In the genomic region with DNA sequence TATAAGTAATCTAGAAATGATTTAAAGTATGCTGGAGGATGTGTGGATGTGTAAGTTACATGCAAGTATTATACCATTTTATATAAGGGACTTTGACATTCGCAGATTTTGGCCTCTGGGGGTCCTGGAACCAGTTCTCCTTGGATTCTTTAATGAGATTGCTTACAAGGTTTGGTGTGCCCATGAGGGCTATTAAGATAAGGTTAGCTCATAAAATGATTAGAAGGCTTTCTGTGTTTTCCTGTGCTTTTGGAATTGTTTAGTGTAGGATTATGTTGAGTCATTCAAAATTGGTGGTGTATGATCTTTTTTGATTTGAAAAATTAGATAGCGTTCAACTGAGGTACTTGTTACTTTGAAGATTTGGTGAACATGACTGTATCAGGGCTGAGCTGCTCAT, we compare ENCODE assay signal across 18 cellular contexts. TPM values are rescaled to one million over a fixed set of nuclear protein-coding genes. Genes with fewer than 3 reads are reported as not detected.
DNase-seq lines count a peak whose midpoint lies in the region; ATAC-seq, FAIRE-seq and TF ChIP-seq lines count a peak whose summit lies in the region.
"Had no signal": no experiment of that assay in that cellular context is flagged by ENCODE, and none has a peak within 500 bp of the region (broad histone marks: within the 10 kb centered on the region; RNA-seq: fewer than 3 reads in every experiment).

No MANE protein-coding gene starts in this region.

- H3K79me2 ChIP-seq in HepG2 (ENCODE audit: insufficient read depth, low read length), result peaks cover 98% of the 10 kb centered on the region

- no peaks in the 10 kb centered on the region for H3K27me3 Mint-ChIP-seq in endothelial cell (ENCODE audit: unreplicated experiment)

- no peak for DNase-seq in HepG2 (ENCODE audit: low spot score)
- DNase-seq in right lobe of liver, result no peak
- DNase-seq in SK-N-MC (ENCODE audit: low read depth, low spot score), result no peak
- no peak for DNase-seq in endothelial cell (ENCODE audit: low spot score)
- no peak for DNase-seq in transverse colon
- DNase-seq in NCI-H2227 (lab: John Stamatoyannopoulos, UW; ENCODE audit: unreplicated experiment), result no peak
- DNase-seq in NCI-H2196 treated with DMSO at 0.1 percent for 48 hours (lab: John Stamatoyannopoulos, UW; ENCODE audit: unreplicated experiment), result no peak
- no peak for DNase-seq in EL
- DNase-seq: activated CD4-positive, alpha-beta T cell treated with anti-CD3 and anti-CD28 coated beads for 48 hours; activated gamma-delta T cell treated with Interleukin-2 at 50 U/mL for 16 hours; head of caudate nucleus; NCI-H1105; NCI-H345; PC-9; stimulated activated CD4-positive, alpha-beta T cell treated with anti-CD3 and anti-CD28 coated beads, Interleukin-1b, Interleukin-23, amount 100 ng/mL, for 48 hours; SW 1271 had no signal

- H3K9me3 ChIP-seq in HepG2 (ENCODE audit: low read length), result no peaks in the 10 kb centered on the region
- no peaks in the 10 kb centered on the region for H3K9me3 ChIP-seq in right lobe of liver
- H3K9me3 ChIP-seq in SK-N-MC (ENCODE audit: low read depth, low read length), result 0 out of 2 replicates have a peak, but pooled peaks cover 14% of the 10 kb centered on the region
- no peaks in the 10 kb centered on the region for H3K9me3 ChIP-seq in transverse colon

- WGBS in HepG2 (ENCODE audit: low lambda C conversion rate), result 90% methylated on average over 2 of the region's 2 CpGs
- 91% methylated on average over 2 of the region's 2 CpGs for WGBS in right lobe of liver (ENCODE audit: insufficient coverage, low coverage, low lambda C conversion rate, missing lambda C conversion rate)
- 42 to 52% methylated on average over 2 of the region's 2 CpGs for WGBS in transverse colon (ENCODE audit: low coverage in 1 of 2), 2 donors

- in situ Hi-C loops in HepG2 (cut with HindIII; ENCODE audit: extremely low pct_ligation_motif_present, low pct_unique_long_range_greater_than_20kb) (no loop called here), transverse colon (cut with MboI; ENCODE audit: low pct_ligation_motif_present in 1 of 4, low pct_unique_long_range_greater_than_20kb in 1 of 4, low sequenced_read_pairs in 3 of 4) (loop anchor here in 1 of 4 donors (25.0 kb wide), 1 partner anchor 673 kb away; a partner anchor contains a TSS)

- no peak overlapping the region for H3K4me3 Mint-ChIP-seq in endothelial cell (ENCODE audit: unreplicated experiment)

- no peaks in the 10 kb centered on the region for H3K9me3 Mint-ChIP-seq in endothelial cell (ENCODE audit: unreplicated experiment)

- H3K27me3 ChIP-seq in HepG2 (ENCODE audit: control insufficient read depth in 1 of 2, insufficient read depth in 2 of 2, low read length in 2 of 2), result no peaks in the 10 kb centered on the region; a peak in 1 of 5 replicates
- no peaks in the 10 kb centered on the region for H3K27me3 ChIP-seq in right lobe of liver
- H3K27me3 ChIP-seq in transverse colon, result no peaks in the 10 kb centered on the region
- H3K27me3 ChIP-seq: cardiac muscle cell had no signal

- POLR2A ChIA-PET in HepG2 (lab: Yijun Ruan, JAX), result no interaction called here

- H3K4me3 ChIP-seq in HepG2 (replicated peaks in 1 of 3; ENCODE audit: insufficient read depth in 1 of 3, low read depth in 2 of 3, low read length in 3 of 3) (no peak overlapping the region), right lobe of liver (no peak overlapping the region), SK-N-MC (no peak overlapping the region; the same call in 1 of the 2 replicates), transverse colon (no peak overlapping the region)
- H3K4me3 ChIP-seq: cardiac muscle cell, PC-9 had no signal

- H4K20me1 ChIP-seq in HepG2 (ENCODE audit: insufficient read depth, low read length), result peaks cover 2% of the 10 kb centered on the region; the same call in 1 of the 2 replicates

- H3K36me3 ChIP-seq in HepG2 (replicated peaks in 1 of 2; ENCODE audit: control insufficient read depth in 1 of 2, insufficient read depth in 2 of 2, low read length in 2 of 2) (no peaks in the 10 kb centered on the region), right lobe of liver (no peaks in the 10 kb centered on the region), SK-N-MC (ENCODE audit: insufficient read depth, low read length) (peaks cover 14% of the 10 kb centered on the region; the same call in 1 of the 2 replicates), transverse colon (no peaks in the 10 kb centered on the region)

- CTCF ChIA-PET in HepG2 (lab: Yijun Ruan, JAX; ENCODE audit: low intra/inter-chr PET ratio, low total read pairs), result no interaction called here

- H3K4me1 Mint-ChIP-seq in endothelial cell (ENCODE audit: unreplicated experiment), result peaks cover 35% of the 10 kb centered on the region

- peak overlapping the region; percentile 65 for H3K27ac Mint-ChIP-seq in endothelial cell (ENCODE audit: unreplicated experiment)

- TF ChIP-seq EP300 in HepG2 (IDR thresholded peaks at IDR 0.05; ENCODE audit: low read depth in 2 of 2, low read length in 2 of 2) (no peak), HepG2 (CRISPR knock-in tag; IDR thresholded peaks at IDR 0.05; ENCODE audit: borderline replicate concordance) (no peak), transverse colon (IDR thresholded peaks at IDR 0.05; ENCODE audit: low read depth) (no peak)

- peaks cover 3% of the 10 kb centered on the region for H3K36me3 Mint-ChIP-seq in endothelial cell (ENCODE audit: low read depth, unreplicated experiment)

- TF ChIP-seq RAD21 in HepG2 (CRISPR knock-in tag; IDR thresholded peaks at IDR 0.05), result no peak

- TF ChIP-seq POLR2A in HepG2 (IDR thresholded peaks at IDR 0.05; ENCODE audit: insufficient read depth in 1 of 2, low read depth in 2 of 2, low read length in 2 of 2) (no peak), right lobe of liver (IDR thresholded peaks at IDR 0.05) (no peak), transverse colon (IDR thresholded peaks at IDR 0.05) (no peak)

- TF ChIP-seq CTCF in HepG2 (CRISPR knock-in tag; IDR thresholded peaks at IDR 0.05) (no peak), right lobe of liver (IDR thresholded peaks at IDR 0.05) (no peak), endothelial cell (IDR thresholded peaks at IDR 0.05; ENCODE audit: unreplicated experiment) (no peak), transverse colon (IDR thresholded peaks at IDR 0.05) (no peak)

- H3K27ac ChIP-seq in HepG2 (ENCODE audit: extremely low read length, insufficient read depth, low read length), result no peak overlapping the region
- H3K27ac ChIP-seq in right lobe of liver, result no peak overlapping the region
- peak overlapping the region; percentile 38; the same call in 1 of the 2 replicates for H3K27ac ChIP-seq in SK-N-MC
- peak overlapping the region in 3 of 4 donors; percentile 37 to 48 (median 41) for H3K27ac ChIP-seq in transverse colon
- H3K27ac ChIP-seq: cardiac muscle cell, PC-9 had no signal

- no peak for ATAC-seq in HepG2
- ATAC-seq in right lobe of liver, result no peak

- intact Hi-C loops in HepG2 (cut with micrococcal nuclease; ENCODE audit: unreplicated experiment) (no loop called here), right lobe of liver (cut with DNase I) (no loop called here), transverse colon (cut with DNase I; ENCODE audit: low total_unique reads) (loop anchor here (10.0 kb wide), 1 partner anchor 1351 kb away; a partner anchor contains a TSS)

- no peak overlapping the region for H2AFZ ChIP-seq in HepG2 (ENCODE audit: low read length)
- H2AFZ ChIP-seq: PC-9 had no signal

- FAIRE-seq in HepG2 (lab: Jason Lieb, UNC), result no peak
- FAIRE-seq: GM12892 had no signal

- no TSS peak for BruUV-seq in HepG2 (replicated peaks; lab: Mats Ljungman, UMichigan)

- H3K4me1 ChIP-seq in HepG2 (ENCODE audit: insufficient read depth, low read length) (peaks cover 48% of the 10 kb centered on the region), right lobe of liver (peaks cover 0 to 31% (median 2%) of the 10 kb centered on the region in 4 donors), transverse colon (peaks cover 14 to 89% (median 54%) of the 10 kb centered on the region in 4 donors)

- no peak overlapping the region for H3K9ac ChIP-seq in HepG2 (ENCODE audit: insufficient read depth, low read depth, low read length)
- no peak overlapping the region for H3K9ac ChIP-seq in SK-N-MC (ENCODE audit: insufficient read length)

- H3K4me2 ChIP-seq in HepG2 (ENCODE audit: low read depth, low read length), result no peak overlapping the region
- H3K4me2 ChIP-seq: PC-9 had no signal

TF ChIP-seq in HepG2, 621 proteins besides CTCF, POLR2A, EP300 and RAD21:
- TF ChIP-seq NFE2L2 (IDR thresholded peaks at IDR 0.05; ENCODE audit: low read length), result 0 out of 2 replicates have a peak, but pooled peaks have one; percentile 18
- TF ChIP-seq ZMAT3 (CRISPR knock-in tag; conservative IDR thresholded peaks at IDR 0.05), result no peak
- no peak for TF ChIP-seq ZFP1 (CRISPR knock-in tag; IDR thresholded peaks at IDR 0.05)
TF ChIP-seq in HepG2: peak in this region for 1.

RNA-seq across cellular contexts. Expression of a gene that starts 5.6 kb away (rescaled TPM):
- total RNA-seq in HepG2 (2016; rRNA removed; fragmentation: Illumina TruSeq; extraction: Trizol) (26.3 and 34.5 TPM in 2 replicates), right lobe of liver (10 to 100 TPM; 14.7 to 22.7 (median 18.7) TPM), endothelial cell (ENCODE audit: unreplicated experiment) (38.0 TPM), transverse colon (100 to 1,000 TPM in 1 of 4 donors, 10 to 100 TPM in 3; 37.4 to 107 (median 69.2) TPM)
- 13.2 and 14.9 TPM in 2 replicates for total RNA-seq in HepG2 (2016; cell fraction: cytosol; rRNA removed; fragmentation: Illumina TruSeq; extraction: Trizol; ENCODE audit: low read depth)
- 26.0 and 33.3 TPM in 2 replicates for total RNA-seq in HepG2 (2016; cell fraction: insoluble cytoplasmic fraction; rRNA removed; fragmentation: Illumina TruSeq; extraction: Trizol)
- total RNA-seq in HepG2 (2016; cell fraction: membrane; rRNA removed; fragmentation: Illumina TruSeq; extraction: Trizol), result 22.1 and 27.5 TPM in 2 replicates
- 43.3 and 47.3 TPM in 2 replicates for total RNA-seq in HepG2 (2016; cell fraction: nucleus; rRNA removed; fragmentation: Illumina TruSeq; extraction: Trizol)
- polyA plus RNA-seq in HepG2 (2011; rRNA removed), result 9.5 and 12.4 TPM in 2 replicates
- 4.4 and 7.8 TPM in 2 replicates for polyA plus RNA-seq in HepG2 (2011; cell fraction: cytosol; rRNA removed)
- 6.4 and 8.8 TPM in 2 replicates for polyA plus RNA-seq in HepG2 (2011; cell fraction: nucleus; rRNA removed)
- 18.5 and 21.8 TPM in 2 replicates for polyA plus RNA-seq in HepG2 (2012)
- 2.3 and 2.6 TPM in 2 replicates for polyA plus RNA-seq in HepG2 (2016; cell fraction: cytosol; fragmentation: Illumina TruSeq; extraction: Trizol; ENCODE audit: low read depth)
- 22.3 and 24.0 TPM in 2 replicates for polyA plus RNA-seq in HepG2 (2016; cell fraction: insoluble cytoplasmic fraction; fragmentation: Illumina TruSeq; extraction: Trizol; ENCODE audit: low read depth)
- polyA plus RNA-seq in HepG2 (2016; cell fraction: membrane; fragmentation: Illumina TruSeq; extraction: Trizol; ENCODE audit: low read depth), result 6.8 and 8.8 TPM in 2 replicates
- 15.4 and 17.1 TPM in 2 replicates for polyA plus RNA-seq in HepG2 (2016; cell fraction: nucleus; fragmentation: Illumina TruSeq; extraction: Trizol; ENCODE audit: insufficient read depth, low read depth)
- polyA minus RNA-seq in HepG2 (2011; rRNA and poly(A)+ RNA removed; ENCODE audit: low replicate concordance), result 17.2 and 27.7 TPM in 2 replicates
- polyA minus RNA-seq in HepG2 (2011; cell fraction: cytosol; rRNA and poly(A)+ RNA removed), result 15.7 and 25.4 TPM in 2 replicates
- polyA minus RNA-seq in HepG2 (2011; cell fraction: nucleus; rRNA and poly(A)+ RNA removed), result 121 and 136 TPM in 2 replicates

Comparison
In these comparisons a context has a peak if more than half of its experiments do, and no peak if none do; other contexts are left out.
1. H3K27ac ChIP-seq: peak in SK-N-MC (single experiment) and transverse colon (3 of 4); none in HepG2 (single experiment) and right lobe of liver (0 of 3).